In the genomic region with DNA sequence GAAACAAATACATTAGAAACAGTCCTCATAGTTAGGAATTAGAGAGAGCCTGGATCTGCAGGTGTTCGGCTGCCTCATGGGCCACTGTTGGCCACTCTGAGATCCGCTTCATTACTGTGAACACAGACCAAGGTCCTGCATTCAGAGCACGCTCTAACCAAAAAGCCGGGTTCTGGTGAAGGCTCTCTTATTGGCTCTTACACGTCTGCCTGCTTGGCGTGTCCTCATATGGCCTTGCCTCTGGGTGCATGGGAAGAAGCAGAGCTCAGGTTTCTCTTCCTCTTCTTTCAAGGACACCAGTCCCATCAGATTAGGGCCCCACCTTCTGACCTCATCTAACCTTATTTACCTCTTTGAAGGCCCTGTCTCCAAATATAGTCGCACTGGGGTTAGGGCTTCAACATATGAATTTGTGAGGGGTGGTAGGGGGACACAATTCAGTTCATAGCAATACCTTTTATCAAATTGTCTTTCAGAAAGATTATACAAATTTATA, we compare ENCODE assay signal across 8 cellular contexts. TPM values are rescaled to one million over a fixed set of nuclear protein-coding genes. Genes with fewer than 3 reads are reported as not detected.
DNase-seq lines count a peak whose midpoint lies in the region; ATAC-seq and TF ChIP-seq lines count a peak whose summit lies in the region.

No MANE protein-coding gene starts in this region.

- intact Hi-C loops in Right ventricle myocardium inferior (cut with DNase I) = no loop called here

- H3K27me3 ChIP-seq in right atrium auricular region = no peaks in the 10 kb centered on the region

- no peaks in the 10 kb centered on the region for H3K9me3 ChIP-seq in right atrium auricular region

- no peaks in the 10 kb centered on the region for H3K9me3 Mint-ChIP-seq in activated CD4-positive, alpha-beta T cell treated with anti-CD3 and anti-CD28 coated beads, Interleukin-2, amount 10 ng/mL, durations not matched to agents 7 days and 5 days

- H3K4me1 ChIP-seq in right atrium auricular region = peaks cover 0 to 12% of the 10 kb centered on the region in 2 donors

- POLR2A ChIA-PET in activated CD4-positive, alpha-beta T cell treated with anti-CD3 and anti-CD28 coated beads, Interleukin-2, amount 10 ng/mL, durations not matched to agents 7 days and 5 days (lab: Charles Lee) = no interaction called here

- H3K4me1 Mint-ChIP-seq in activated CD4-positive, alpha-beta T cell treated with anti-CD3 and anti-CD28 coated beads, Interleukin-2, amount 10 ng/mL, durations not matched to agents 7 days and 5 days = peaks cover 2% of the 10 kb centered on the region

- no peaks in the 10 kb centered on the region for H3K36me3 ChIP-seq in right atrium auricular region

- H3K27ac ChIP-seq in right atrium auricular region = no peak overlapping the region

- ATAC-seq in Right ventricle myocardium inferior (peak; percentile 79), HG03039 (IDR thresholded peaks at IDR 0.05; ENCODE audit: unreplicated experiment) (peak; percentile 100)

- H3K4me3 Mint-ChIP-seq in activated CD4-positive, alpha-beta T cell treated with anti-CD3 and anti-CD28 coated beads, Interleukin-2, amount 10 ng/mL, durations not matched to agents 7 days and 5 days = no peak overlapping the region

- CTCF ChIA-PET in activated CD4-positive, alpha-beta T cell treated with anti-CD3 and anti-CD28 coated beads, Interleukin-2, amount 10 ng/mL, durations not matched to agents 7 days and 5 days (lab: Charles Lee) = no interaction called here

- no peaks in the 10 kb centered on the region for H3K27me3 Mint-ChIP-seq in activated CD4-positive, alpha-beta T cell treated with anti-CD3 and anti-CD28 coated beads, Interleukin-2, amount 10 ng/mL, durations not matched to agents 7 days and 5 days

- H3K36me3 Mint-ChIP-seq in activated CD4-positive, alpha-beta T cell treated with anti-CD3 and anti-CD28 coated beads, Interleukin-2, amount 10 ng/mL, durations not matched to agents 7 days and 5 days (ENCODE audit: low read depth) = no peaks in the 10 kb centered on the region

- no peak overlapping the region for H3K27ac Mint-ChIP-seq in activated CD4-positive, alpha-beta T cell treated with anti-CD3 and anti-CD28 coated beads, Interleukin-2, amount 10 ng/mL, durations not matched to agents 7 days and 5 days

- peak; percentile 71 for DNase-seq in Right ventricle myocardium inferior (ENCODE audit: missing footprints)
- no peak for DNase-seq in right atrium auricular region (ENCODE audit: low spot score)
- DNase-seq in NCI-H510A treated with DMSO at 0.1 percent for 48 hours (lab: John Stamatoyannopoulos, UW) = peak; percentile 48
- peak; percentile 65 for DNase-seq in iPS DF 19.7 (ENCODE audit: low read depth, low spot score)
- DNase-seq in NCI-H1048 (lab: John Stamatoyannopoulos, UW) = no peak
- DNase-seq in AG20443 (ENCODE audit: low spot score) = no peak
- no peak for DNase-seq in activated CD4-positive, alpha-beta T cell treated with anti-CD3 and anti-CD28 coated beads, Interleukin-2, amount 10 ng/mL, durations not matched to agents 7 days and 5 days

- H3K4me3 ChIP-seq in right atrium auricular region = no peak overlapping the region

- TF ChIP-seq CTCF in right atrium auricular region (IDR thresholded peaks at IDR 0.05) = no peak

RNA-seq across cellular contexts. Expression of a gene that starts 37.1 kb away (rescaled TPM):
- total RNA-seq in Right ventricle myocardium inferior = 38.0 TPM
- 10 to 100 TPM; 32.2 to 32.3 TPM for total RNA-seq in right atrium auricular region
- 10 to 100 TPM; 44.5 to 50.6 TPM for total RNA-seq in activated CD4-positive, alpha-beta T cell treated with anti-CD3 and anti-CD28 coated beads, Interleukin-2, amount 10 ng/mL, durations not matched to agents 7 days and 5 days

Comparison
In these comparisons a context has a peak if more than half of its experiments do, and no peak if none do; other contexts are left out.
1. DNase-seq: peak in Right ventricle myocardium inferior (single experiment), NCI-H510A treated with DMSO at 0.1 percent for 48 hours (single experiment) and iPS DF 19.7 (single experiment); none in right atrium auricular region (single experiment), NCI-H1048 (single experiment), AG20443 (single experiment) and activated CD4-positive, alpha-beta T cell treated with anti-CD3 and anti-CD28 coated beads, Interleukin-2, amount 10 ng/mL, durations not matched to agents 7 days and 5 days (single experiment).